ENCODE assay signal across 10 cellular contexts in the genomic region with DNA sequence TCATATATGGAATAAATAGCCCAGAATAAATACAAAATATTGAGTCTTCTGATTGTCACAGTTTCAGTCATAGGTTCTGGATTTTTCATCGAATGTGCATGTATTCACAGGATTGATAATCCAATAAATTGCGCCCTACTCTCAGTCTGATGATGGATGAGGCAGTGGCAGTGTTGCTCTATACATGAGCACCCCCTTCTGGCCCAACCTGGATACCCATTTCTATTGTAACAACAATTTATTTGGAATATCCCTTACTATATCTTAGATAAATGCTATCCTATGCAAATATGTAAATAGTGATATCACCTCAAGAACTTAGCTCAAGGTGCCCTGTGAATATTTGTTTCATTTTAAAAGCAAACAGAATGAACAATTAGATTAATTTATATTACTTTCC.
DNase-seq lines count a peak whose midpoint lies in the region; ATAC-seq and TF ChIP-seq lines count a peak whose summit lies in the region.
"Had no signal": no experiment of that assay in that cellular context is flagged by ENCODE, and none has a peak within 500 bp of the region (broad histone marks: within the 10 kb centered on the region; RNA-seq: fewer than 3 reads in every experiment).

No MANE protein-coding gene starts in this region.

- H3K79me1 ChIP-seq in mesendoderm (ENCODE audit: low read length): no peaks in the 10 kb centered on the region

- ATAC-seq in GM21526 (IDR thresholded peaks at IDR 0.05; ENCODE audit: low FRiP score, unreplicated experiment) (no peak), HG03039 (IDR thresholded peaks at IDR 0.05; ENCODE audit: unreplicated experiment) (no peak)

- H3K4me1 ChIP-seq in adipocyte (ENCODE audit: control insufficient read depth, insufficient read depth, low read length) (no peaks in the 10 kb centered on the region), mesendoderm (ENCODE audit: control insufficient read depth, low read depth, low read length) (no peaks in the 10 kb centered on the region)
- H3K4me1 ChIP-seq: upper lobe of left lung had no signal

- no peaks in the 10 kb centered on the region for H3K79me2 ChIP-seq in mesendoderm (ENCODE audit: control insufficient read depth, insufficient read depth, low read length)

- no peak overlapping the region for H3K27ac ChIP-seq in mesendoderm (ENCODE audit: low read depth, low read length)
- H3K27ac ChIP-seq: upper lobe of left lung had no signal

- no peaks in the 10 kb centered on the region for H3K36me3 ChIP-seq in adipocyte (ENCODE audit: control insufficient read depth, insufficient read depth, low read length, severe bottlenecking)
- H3K36me3 ChIP-seq in mesendoderm (ENCODE audit: control insufficient read depth, insufficient read depth, low read length): no peaks in the 10 kb centered on the region
- H3K36me3 ChIP-seq: upper lobe of left lung had no signal

- H3K4me2 ChIP-seq in mesendoderm (ENCODE audit: low read length): no peak overlapping the region

- H3K4me3 ChIP-seq in adipocyte (ENCODE audit: low read length) (no peak overlapping the region), mesendoderm (ENCODE audit: low read length) (no peak overlapping the region)
- H3K4me3 ChIP-seq: upper lobe of left lung had no signal

- no peaks in the 10 kb centered on the region for H3K9me3 ChIP-seq in adipocyte (ENCODE audit: control insufficient read depth, low read length)
- H3K9me3 ChIP-seq: upper lobe of left lung had no signal

- no peak overlapping the region for H2BK5ac ChIP-seq in mesendoderm (ENCODE audit: low read length)

- no peak overlapping the region for H2BK120ac ChIP-seq in mesendoderm (ENCODE audit: low read depth, low read length)

- WGBS in mesendoderm (ENCODE audit: extremely low coverage, insufficient coverage, low lambda C conversion rate): no CpG with 5 or more reads among the region's 2 CpGs

- TF ChIP-seq CTCF in GM10266 (IDR thresholded peaks at IDR 0.05; ENCODE audit: control insufficient read depth, insufficient read depth, low read depth, missing control alignments): peak; percentile 24

- no peak overlapping the region for H3K4ac ChIP-seq in mesendoderm (ENCODE audit: low read depth, low read length)

- no peak overlapping the region for H2AK5ac ChIP-seq in mesendoderm (ENCODE audit: low read length)

- no peak overlapping the region for H3K56ac ChIP-seq in mesendoderm (ENCODE audit: low read length)

- no peak overlapping the region for H4K5ac ChIP-seq in mesendoderm (ENCODE audit: low read length)

- H3K9ac ChIP-seq in adipocyte (ENCODE audit: low read length) (no peak overlapping the region), mesendoderm (ENCODE audit: low read length) (no peak overlapping the region)

- H3K27me3 ChIP-seq in adipocyte (replicated peaks; ENCODE audit: control insufficient read depth, insufficient read depth, low read length) (no peaks in the 10 kb centered on the region), mesendoderm (ENCODE audit: insufficient read depth, low read length, poor library complexity) (no peaks in the 10 kb centered on the region)
- H3K27me3 ChIP-seq: upper lobe of left lung had no signal

- H3K18ac ChIP-seq in mesendoderm (ENCODE audit: low read length): no peak overlapping the region

- H3K23ac ChIP-seq in mesendoderm (ENCODE audit: low read length): no peak overlapping the region

- no peak overlapping the region for H4K8ac ChIP-seq in mesendoderm (ENCODE audit: low read depth, low read length)

- no peak overlapping the region for H2BK15ac ChIP-seq in mesendoderm (replicated peaks; ENCODE audit: low read depth)

- no peak for DNase-seq in GM10266 (ENCODE audit: extremely low spot score)
- peak; percentile 6 for DNase-seq in HuH-7.5 (ENCODE audit: low spot score)
- DNase-seq in adipocyte (ENCODE audit: low read depth): peak; percentile 36
- DNase-seq in mesendoderm: peak; percentile 53
- no peak for DNase-seq in NCI-H2171 treated with DMSO at 0.1 percent for 48 hours (lab: John Stamatoyannopoulos, UW)
- no peak for DNase-seq in stimulated activated CD4-positive, alpha-beta T cell treated with anti-CD3 and anti-CD28 coated beads, Interleukin-4, amount 100 ng/mL, for 4 hours
- DNase-seq: small intestine, upper lobe of left lung had no signal

Comparison
In these comparisons a context has a peak if more than half of its experiments do, and no peak if none do; other contexts are left out.
1. DNase-seq: peak in HuH-7.5 (single experiment), adipocyte (single experiment) and mesendoderm (single experiment); none in GM10266 (single experiment), NCI-H2171 treated with DMSO at 0.1 percent for 48 hours (single experiment) and stimulated activated CD4-positive, alpha-beta T cell treated with anti-CD3 and anti-CD28 coated beads, Interleukin-4, amount 100 ng/mL, for 4 hours (0 of 2).